In genomic region chr2:202278036-202278760, GRCh38 we compare ENCODE assay signal across 8 cellular contexts. TPM values are rescaled to one million over a fixed set of nuclear protein-coding genes. Genes with fewer than 3 reads are reported as not detected.
DNase-seq lines count a peak whose midpoint lies in the region; ATAC-seq and TF ChIP-seq lines count a peak whose summit lies in the region.

No MANE protein-coding gene starts in this region.

- H3K79me2 ChIP-seq in KMS-11 (ENCODE audit: insufficient read depth, low read depth), result peaks cover 95% of the 10 kb centered on the region
- H3K79me2 ChIP-seq in mammary epithelial cell (ENCODE audit: insufficient read depth, low read length), result peaks cover 99% of the 10 kb centered on the region

- peaks cover 8% of the 10 kb centered on the region for H3K4me1 ChIP-seq in KMS-11 (ENCODE audit: low read depth, poor library complexity, severe bottlenecking)
- peaks cover 28% of the 10 kb centered on the region for H3K4me1 ChIP-seq in mammary epithelial cell (ENCODE audit: insufficient read depth, low read length)

- H3K27me3 ChIP-seq in KMS-11 (ENCODE audit: insufficient read depth, low read depth) (no peaks in the 10 kb centered on the region), mammary epithelial cell (ENCODE audit: insufficient read depth, low read length) (no peaks in the 10 kb centered on the region)

- no peak for TF ChIP-seq CTCF in GM12865 (IDR thresholded peaks at IDR 0.05; ENCODE audit: insufficient read depth, low read depth, low read length, missing control alignments)
- TF ChIP-seq CTCF in KMS-11 (conservative IDR thresholded peaks at IDR 0.05; ENCODE audit: low read depth, low read length), result no peak
- no peak for TF ChIP-seq CTCF in mammary epithelial cell (conservative IDR thresholded peaks at IDR 0.05 in 1 of 2, IDR thresholded peaks at IDR 0.05 in 1 of 2; ENCODE audit: extremely low read depth in 1 of 2, insufficient read depth in 1 of 2, low read depth in 1 of 2, low read length in 2 of 2)
- no peak for TF ChIP-seq CTCF in omental fat pad (IDR thresholded peaks at IDR 0.05)
- TF ChIP-seq CTCF in GM13976 (IDR thresholded peaks at IDR 0.05; ENCODE audit: borderline replicate concordance, control extremely low read depth, extremely low read depth, insufficient read depth, missing control alignments), result no peak

- H3K27ac ChIP-seq in KMS-11 (peak overlapping the region; percentile 7; the same call in 1 of the 2 replicates), mammary epithelial cell (ENCODE audit: insufficient read depth, low read depth, low read length) (peak overlapping the region; percentile 75)

- ATAC-seq in omental fat pad (ENCODE audit: low FRiP score), result peak; percentile 46

- intact Hi-C loops in mammary epithelial cell (cut with micrococcal nuclease), result loop anchor here (2.0 to 5.0 kb wide), 4 partner anchors 41 to 594 kb away; partner anchors contain the start of genes BMPR2 and ICA1L

- H4K20me1 ChIP-seq in KMS-11 (ENCODE audit: insufficient read depth), result peaks cover 39% of the 10 kb centered on the region
- H4K20me1 ChIP-seq in mammary epithelial cell (ENCODE audit: insufficient read depth, low read length), result peaks cover 20% of the 10 kb centered on the region

- DNase-seq in GM12865 (ENCODE audit: low read depth), result peak; percentile 39
- DNase-seq in mammary epithelial cell, result peak; percentile 71
- DNase-seq in omental fat pad (ENCODE audit: low spot score), result no peak
- DNase-seq in HuH-7.5 (ENCODE audit: low spot score), result no peak
- no peak for DNase-seq in GM13976 (ENCODE audit: low spot score)
- DNase-seq in NCI-H526 treated with DMSO at 0.1 percent for 48 hours (lab: John Stamatoyannopoulos, UW), result no peak
- no peak for DNase-seq in SHP77 (lab: John Stamatoyannopoulos, UW)

- H2AFZ ChIP-seq in KMS-11 (ENCODE audit: low read depth) (no peak overlapping the region), mammary epithelial cell (ENCODE audit: low read depth, low read length) (no peak overlapping the region)

- CTCF ChIA-PET in mammary epithelial cell (lab: Charles Lee; ENCODE audit: low non-redundant PET), result interaction anchor here (0.6 kb wide), 1 partner anchor 435 kb away, joined by 3 read pairs; no protein-coding TSS in a partner anchor

- H3K9ac ChIP-seq in KMS-11 (no peak overlapping the region), mammary epithelial cell (ENCODE audit: insufficient read depth, low read length) (peak overlapping the region; percentile 24)

- dilution Hi-C loops in mammary epithelial cell (cut with HindIII; ENCODE audit: low sequenced_read_pairs), result no loop called here

- in situ Hi-C loops in mammary epithelial cell (cut with MboI; ENCODE audit: low sequenced_read_pairs in 2 of 2) (no loop called here), GM13976 (cut with MboI; ENCODE audit: low sequenced_read_pairs, unreplicated experiment) (no loop called here)

- H3K4me3 ChIP-seq in GM12865 (ENCODE audit: low read depth, low read length) (no peak overlapping the region), KMS-11 (IDR thresholded peaks at IDR 0.05; ENCODE audit: insufficient read depth, low read depth, low read length) (no peak overlapping the region), mammary epithelial cell (replicated peaks in 1 of 3; ENCODE audit: insufficient read depth in 1 of 3, low read depth in 2 of 3, low read length in 3 of 3) (no peak overlapping the region)

- BruUV-seq in mammary epithelial cell (replicated peaks; lab: Mats Ljungman, UMichigan), result TSS peak; percentile 11

- 40% methylated on average over 6 of the region's 6 CpGs for WGBS in mammary epithelial cell (ENCODE audit: low coverage, missing lambda C conversion rate)

- peaks cover 25% of the 10 kb centered on the region; the same call in 1 of the 2 replicates for H3K36me3 ChIP-seq in KMS-11 (ENCODE audit: insufficient read depth)
- H3K36me3 ChIP-seq in mammary epithelial cell (ENCODE audit: insufficient read depth, low read length), result peaks cover 35% of the 10 kb centered on the region

- H3K4me2 ChIP-seq in KMS-11 (no peak overlapping the region), mammary epithelial cell (ENCODE audit: insufficient read depth, low read depth, low read length) (no peak overlapping the region)

- H3K9me3 ChIP-seq in mammary epithelial cell (replicated peaks; ENCODE audit: insufficient read depth, low read length), result no peaks in the 10 kb centered on the region

RNA-seq across cellular contexts. Expression of gene NOP58, which starts 12.6 kb away (rescaled TPM):
- total RNA-seq in mammary epithelial cell (10 to 100 TPM; 50.3 to 98.9 TPM), omental fat pad (100 to 1,000 TPM in 1 of 4 donors, 10 to 100 TPM in 3; 37.2 to 177 (median 82.1) TPM)
- polyA plus RNA-seq in mammary epithelial cell, result 51.7 TPM
- 43.2 TPM for polyA minus RNA-seq in mammary epithelial cell

RNA-seq across cellular contexts. Expression of gene SUMO1, which starts 39.8 kb away (rescaled TPM):
- total RNA-seq in mammary epithelial cell, result 10 to 100 TPM; 95.5 to 98.1 TPM
- polyA plus RNA-seq in mammary epithelial cell, result 70.9 TPM
- 78.4 TPM for polyA minus RNA-seq in mammary epithelial cell
- 10 to 100 TPM; 45.2 to 55.5 (median 52.7) TPM for total RNA-seq in omental fat pad

Comparison
In these comparisons a context has a peak if more than half of its experiments do, and no peak if none do; other contexts are left out.
1. DNase-seq: peak in GM12865 (single experiment) and mammary epithelial cell (single experiment); none in omental fat pad (single experiment), HuH-7.5 (single experiment), GM13976 (single experiment), NCI-H526 treated with DMSO at 0.1 percent for 48 hours (single experiment) and SHP77 (0 of 2).